ENCODE assay signal across 13 cellular contexts in genomic region chr1:6703016-6703415, GRCh38. TPM values are rescaled to one million over a fixed set of nuclear protein-coding genes. Genes with fewer than 3 reads are reported as not detected.
DNase-seq lines count a peak whose midpoint lies in the region; ATAC-seq and TF ChIP-seq lines count a peak whose summit lies in the region.
"Had no signal": no experiment of that assay in that cellular context is flagged by ENCODE, and none has a peak within 500 bp of the region (broad histone marks: within the 10 kb centered on the region; RNA-seq: fewer than 3 reads in every experiment).

No MANE protein-coding gene starts in this region.

- H3K4me1 ChIP-seq in osteoblast (ENCODE audit: insufficient read depth, low read length) (peaks cover 10% of the 10 kb centered on the region), psoas muscle (peaks cover 21% of the 10 kb centered on the region)

- peaks cover 32% of the 10 kb centered on the region for H3K4me1 Mint-ChIP-seq in activated CD4-positive, alpha-beta T cell treated with anti-CD3 and anti-CD28 coated beads, Interleukin-2, amount 10 ng/mL, durations not matched to agents 7 days and 5 days
- peaks cover 14% of the 10 kb centered on the region for H3K4me1 Mint-ChIP-seq in central memory CD8-positive, alpha-beta T cell

- H3K27ac ChIP-seq in osteoblast (ENCODE audit: low read depth, low read length) = no peak overlapping the region
- H3K27ac ChIP-seq in psoas muscle = no peak overlapping the region
- H3K27ac ChIP-seq: left lung had no signal

- peak overlapping the region; percentile 33 for H3K27ac Mint-ChIP-seq in activated CD4-positive, alpha-beta T cell treated with anti-CD3 and anti-CD28 coated beads, Interleukin-2, amount 10 ng/mL, durations not matched to agents 7 days and 5 days
- peak overlapping the region; percentile 45 for H3K27ac Mint-ChIP-seq in central memory CD8-positive, alpha-beta T cell (ENCODE audit: low read depth)

- no peaks in the 10 kb centered on the region for H3K9me3 ChIP-seq in MG63
- H3K9me3 ChIP-seq in osteoblast (ENCODE audit: low read depth, low read length) = no peaks in the 10 kb centered on the region
- no peaks in the 10 kb centered on the region for H3K9me3 ChIP-seq in psoas muscle
- H3K9me3 ChIP-seq: A549, left lung had no signal

- H3K36me3 ChIP-seq in MG63 = peaks cover 17% of the 10 kb centered on the region
- H3K36me3 ChIP-seq in osteoblast (ENCODE audit: insufficient read depth, low read length) = peaks cover 3% of the 10 kb centered on the region
- no peaks in the 10 kb centered on the region for H3K36me3 ChIP-seq in psoas muscle (ENCODE audit: insufficient read depth in 1 of 2, low read depth in 1 of 2)
- H3K36me3 ChIP-seq: left lung had no signal

- DNase-seq in activated CD4-positive, alpha-beta T cell treated with anti-CD3 and anti-CD28 coated beads, Interleukin-2, amount 10 ng/mL, durations not matched to agents 7 days and 5 days = no peak
- DNase-seq in activated CD4-positive, alpha-beta T cell treated with anti-CD3 and anti-CD28 coated beads for 1 hour = no peak
- DNase-seq in MG63 (peak; percentile 28), osteoblast (ENCODE audit: insufficient read length, low spot score, missing footprints) (peak; percentile 34), psoas muscle (no peak)
- no peak for DNase-seq in central memory CD8-positive, alpha-beta T cell (ENCODE audit: low spot score in 2 of 2)
- DNase-seq in stimulated activated CD4-positive, alpha-beta T cell treated with anti-CD3 and anti-CD28 coated beads, Interleukin-4, amount 100 ng/mL, for 1 hour = no peak
- DNase-seq: KBM-7; left lung; NCI-H187 treated with DMSO at 0.1 percent for 48 hours; stimulated activated CD4-positive, alpha-beta T cell treated with anti-CD3 and anti-CD28 coated beads, Interleukin-12 subunit alpha, Interleukin-12 subunit beta, amount 100 ng/mL, for 4 hours had no signal

- H3K4me3 ChIP-seq in MG63 = no peak overlapping the region
- no peak overlapping the region for H3K4me3 ChIP-seq in osteoblast (ENCODE audit: insufficient read depth, low read length)
- no peak overlapping the region for H3K4me3 ChIP-seq in psoas muscle
- H3K4me3 ChIP-seq: A549, left lung had no signal

- H3K4me3 Mint-ChIP-seq in activated CD4-positive, alpha-beta T cell treated with anti-CD3 and anti-CD28 coated beads, Interleukin-2, amount 10 ng/mL, durations not matched to agents 7 days and 5 days = peak overlapping the region; percentile 23
- peak overlapping the region; percentile 86 for H3K4me3 Mint-ChIP-seq in central memory CD8-positive, alpha-beta T cell

- peaks cover 10% of the 10 kb centered on the region for H3K27me3 Mint-ChIP-seq in activated CD4-positive, alpha-beta T cell treated with anti-CD3 and anti-CD28 coated beads, Interleukin-2, amount 10 ng/mL, durations not matched to agents 7 days and 5 days
- peaks cover 12% of the 10 kb centered on the region for H3K27me3 Mint-ChIP-seq in central memory CD8-positive, alpha-beta T cell

- CTCF ChIA-PET in activated CD4-positive, alpha-beta T cell treated with anti-CD3 and anti-CD28 coated beads, Interleukin-2, amount 10 ng/mL, durations not matched to agents 7 days and 5 days (lab: Charles Lee) = interaction anchor here (0.6 kb wide), 2 partner anchors 103 to 177 kb away, joined by 5 to 6 read pairs; no protein-coding TSS in a partner anchor

- H3K79me2 ChIP-seq in osteoblast (ENCODE audit: insufficient read depth, low read length) = peaks cover 35% of the 10 kb centered on the region

- intact Hi-C loops in psoas muscle (cut with DNase I) = loop anchor here in 1 of 2 donors (5.0 kb wide), 1 partner anchor 84 kb away; the partner anchor contains the start of gene CAMTA1

- 46 to 58% (median 53%) methylated on average over 4 of the region's 4 CpGs for WGBS in psoas muscle, 3 donors

- no peaks in the 10 kb centered on the region for H3K9me3 Mint-ChIP-seq in activated CD4-positive, alpha-beta T cell treated with anti-CD3 and anti-CD28 coated beads, Interleukin-2, amount 10 ng/mL, durations not matched to agents 7 days and 5 days
- no peaks in the 10 kb centered on the region for H3K9me3 Mint-ChIP-seq in central memory CD8-positive, alpha-beta T cell

- H2AFZ ChIP-seq in osteoblast (ENCODE audit: low read length) = peak overlapping the region; percentile 6

- no peak for ATAC-seq in central memory CD8-positive, alpha-beta T cell (replicated peaks; ENCODE audit: extremely low read depth, poor library complexity, severe bottlenecking)
- ATAC-seq in psoas muscle (no peak), HG03280 (IDR thresholded peaks at IDR 0.05; ENCODE audit: unreplicated experiment) (no peak)
- ATAC-seq: A549, left lung had no signal

- peaks cover 4% of the 10 kb centered on the region for H4K20me1 ChIP-seq in osteoblast (ENCODE audit: insufficient read depth, low read length)

- H3K4me2 ChIP-seq in osteoblast (ENCODE audit: insufficient read depth, low read length) = no peak overlapping the region
- H3K4me2 ChIP-seq: A549 had no signal

- no peak for TF ChIP-seq CTCF in osteoblast (IDR thresholded peaks at IDR 0.05; ENCODE audit: extremely low read depth, low read depth, low read length)
- no peak for TF ChIP-seq CTCF in psoas muscle (IDR thresholded peaks at IDR 0.05)

- H3K36me3 Mint-ChIP-seq in activated CD4-positive, alpha-beta T cell treated with anti-CD3 and anti-CD28 coated beads, Interleukin-2, amount 10 ng/mL, durations not matched to agents 7 days and 5 days (ENCODE audit: low read depth) = no peaks in the 10 kb centered on the region
- peaks cover 10% of the 10 kb centered on the region for H3K36me3 Mint-ChIP-seq in central memory CD8-positive, alpha-beta T cell (ENCODE audit: insufficient read depth)

- H3K27me3 ChIP-seq in MG63 = no peaks in the 10 kb centered on the region
- peaks cover 8% of the 10 kb centered on the region for H3K27me3 ChIP-seq in osteoblast (ENCODE audit: insufficient read depth, low read length)
- H3K27me3 ChIP-seq in psoas muscle (ENCODE audit: insufficient read depth in 3 of 3, low read length in 2 of 3) = peaks cover 0 to 4% (median 0%) of the 10 kb centered on the region in 3 donors

- POLR2A ChIA-PET in activated CD4-positive, alpha-beta T cell treated with anti-CD3 and anti-CD28 coated beads, Interleukin-2, amount 10 ng/mL, durations not matched to agents 7 days and 5 days (lab: Charles Lee) = no interaction called here

RNA-seq across cellular contexts. Expression of gene DNAJC11, which starts 1.4 kb away (rescaled TPM):
- total RNA-seq in activated CD4-positive, alpha-beta T cell treated with anti-CD3 and anti-CD28 coated beads, Interleukin-2, amount 10 ng/mL, durations not matched to agents 7 days and 5 days = 10 to 100 TPM; 43.0 to 52.1 TPM
- total RNA-seq in MG63 (2014; rRNA removed; shearing (Covaris generic); ENCODE audit: low replicate concordance) = 66.4 and 71.8 TPM in 2 replicates
- total RNA-seq in osteoblast (26.8 and 29.5 TPM in 2 replicates), psoas muscle (10 to 100 TPM; 40.4 to 58.8 (median 51.1) TPM)
- 10 to 100 TPM; 28.2 to 65.4 (median 63.9) TPM for polyA plus RNA-seq in psoas muscle

Comparison
In these comparisons a context has a peak if more than half of its experiments do, and no peak if none do; other contexts are left out.
1. DNase-seq: peak in MG63 (single experiment) and osteoblast (single experiment); none in activated CD4-positive, alpha-beta T cell treated with anti-CD3 and anti-CD28 coated beads, Interleukin-2, amount 10 ng/mL, durations not matched to agents 7 days and 5 days (single experiment), activated CD4-positive, alpha-beta T cell treated with anti-CD3 and anti-CD28 coated beads for 1 hour (single experiment), central memory CD8-positive, alpha-beta T cell (0 of 2), psoas muscle (0 of 2) and stimulated activated CD4-positive, alpha-beta T cell treated with anti-CD3 and anti-CD28 coated beads, Interleukin-4, amount 100 ng/mL, for 1 hour (single experiment).